Comparison of ENCODE assay signal across 1 cellular context in the genomic region with DNA sequence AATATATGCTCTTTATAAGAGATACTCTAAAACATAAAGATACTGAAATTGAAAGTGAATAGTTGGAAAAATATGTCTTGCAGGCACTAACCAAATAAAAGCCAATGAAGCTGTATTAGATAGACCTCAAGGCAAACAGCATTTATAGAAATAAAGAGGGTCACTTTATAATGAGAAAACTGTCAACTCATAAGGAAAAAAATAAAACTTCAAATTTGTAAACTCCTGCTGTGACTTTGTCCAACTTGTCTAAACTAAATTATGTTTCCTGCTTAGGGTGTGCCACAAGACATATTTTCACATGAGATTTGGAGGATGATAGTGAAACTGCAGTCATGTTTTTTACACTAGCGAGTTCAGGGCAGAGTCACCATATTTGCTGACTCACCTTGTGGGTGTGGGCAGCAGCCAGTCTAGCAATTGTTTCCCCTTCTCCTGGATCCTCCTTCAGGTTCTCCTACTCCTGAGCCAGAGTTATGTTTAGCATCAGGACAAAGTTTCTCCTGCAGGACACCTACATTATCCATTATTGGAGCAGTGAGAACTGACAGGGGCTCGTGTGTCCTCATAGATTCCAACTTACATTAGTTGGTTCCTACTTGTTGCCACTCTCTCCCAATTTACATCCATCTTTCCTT.
TF ChIP-seq lines count a peak whose summit lies in the region.

No MANE protein-coding gene starts in this region.

TF ChIP-seq in K562, 482 proteins besides CTCF, POLR2A, EP300 and RAD21 (continued from another document and continues in another):
- TF ChIP-seq, protein P1, sequence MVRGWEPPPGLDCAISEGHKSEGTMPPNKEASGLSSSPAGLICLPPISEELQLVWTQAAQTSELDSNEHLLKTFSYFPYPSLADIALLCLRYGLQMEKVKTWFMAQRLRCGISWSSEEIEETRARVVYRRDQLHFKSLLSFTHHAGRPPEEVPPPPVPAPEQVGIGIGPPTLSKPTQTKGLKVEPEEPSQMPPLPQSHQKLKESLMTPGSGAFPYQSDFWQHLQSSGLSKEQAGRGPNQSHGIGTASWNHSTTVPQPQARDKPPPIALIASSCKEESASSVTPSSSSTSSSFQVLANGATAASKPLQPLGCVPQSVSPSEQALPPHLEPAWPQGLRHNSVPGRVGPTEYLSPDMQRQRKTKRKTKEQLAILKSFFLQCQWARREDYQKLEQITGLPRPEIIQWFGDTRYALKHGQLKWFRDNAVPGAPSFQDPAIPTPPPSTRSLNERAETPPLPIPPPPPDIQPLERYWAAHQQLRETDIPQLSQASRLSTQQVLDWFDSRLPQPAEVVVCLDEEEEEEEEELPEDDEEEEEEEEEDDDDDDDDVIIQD (CRISPR knock-in tag; IDR thresholded peaks at IDR 0.05): peak; percentile 28; the same call in 1 of the 2 replicates
- TF ChIP-seq MEF2A (IDR thresholded peaks at IDR 0.05; ENCODE audit: control insufficient read depth, low read depth, low read length) (no peak), SRSF3 (IDR thresholded peaks at IDR 0.05; ENCODE audit: insufficient read depth, low read length) (no peak), CXXC5 (CRISPR knock-in tag; IDR thresholded peaks at IDR 0.05) (peak; percentile 50; the same call in 1 of the 2 replicates), ERF (CRISPR knock-in tag; IDR thresholded peaks at IDR 0.05) (peak; percentile 51; the same call in 1 of the 2 replicates), ZNF217 (CRISPR knock-in tag; IDR thresholded peaks at IDR 0.05) (no peak), SNIP1 (IDR thresholded peaks at IDR 0.05; ENCODE audit: low read depth) (no peak), HDAC2 (IDR thresholded peaks at IDR 0.05) (peak; percentile 72; the same call in 1 of the 2 replicates), ZNF12 (CRISPR knock-in tag; IDR thresholded peaks at IDR 0.05) (no peak), ZFPM2 (CRISPR knock-in tag; IDR thresholded peaks at IDR 0.05) (no peak), ZNF586 (CRISPR knock-in tag; conservative IDR thresholded peaks at IDR 0.05) (no peak), EHMT2 (IDR thresholded peaks at IDR 0.05) (0 out of 2 replicates have a peak, but pooled peaks have one; percentile 46), EP400 (IDR thresholded peaks at IDR 0.05) (peak; percentile 70), SMARCB1 (IDR thresholded peaks at IDR 0.05; ENCODE audit: insufficient read length, low read depth) (peak; percentile 92), ZNF174 (CRISPR knock-in tag; IDR thresholded peaks at IDR 0.05) (no peak), BRCA1 (IDR thresholded peaks at IDR 0.05) (no peak), BRCA1 (CRISPR knock-in tag; IDR thresholded peaks at IDR 0.05) (no peak), RBM15 (IDR thresholded peaks at IDR 0.05; ENCODE audit: insufficient read depth, low read length) (no peak), GATA2 (CRISPR knock-in tag; IDR thresholded peaks at IDR 0.05) (peak; percentile 87), ARID2 (IDR thresholded peaks at IDR 0.05) (peak; percentile 22; the same call in 1 of the 2 replicates), ZNF830 (CRISPR knock-in tag; IDR thresholded peaks at IDR 0.05) (no peak), TEAD4 (IDR thresholded peaks at IDR 0.05; ENCODE audit: low read length) (peak; percentile 73; the same call in 1 of the 2 replicates), TEAD4 (CRISPR knock-in tag; IDR thresholded peaks at IDR 0.05; ENCODE audit: borderline replicate concordance) (no peak), PURB (CRISPR knock-in tag; IDR thresholded peaks at IDR 0.05; ENCODE audit: low read depth) (no peak), PTTG1 (tag; IDR thresholded peaks at IDR 0.05; ENCODE audit: low read depth) (no peak), ZNF197 (CRISPR knock-in tag; IDR thresholded peaks at IDR 0.05; ENCODE audit: low read depth) (0 out of 2 replicates have a peak, but pooled peaks have one; percentile 51), RCOR1 (IDR thresholded peaks at IDR 0.05; ENCODE audit: borderline replicate concordance in 1 of 2, low read depth in 2 of 2, low read length in 2 of 2) (peak in 1 of 2 experiments; percentile 62; a peak in 2 of 4 replicates), ARID1B (IDR thresholded peaks at IDR 0.05) (peak; percentile 87), ZBTB7A (IDR thresholded peaks at IDR 0.05; ENCODE audit: borderline replicate concordance, control insufficient read depth, low read depth, low read length) (no peak), ZNF699 (CRISPR knock-in tag; IDR thresholded peaks at IDR 0.05; ENCODE audit: insufficient replicate concordance) (no peak), MTA3 (IDR thresholded peaks at IDR 0.05; ENCODE audit: borderline replicate concordance) (peak; percentile 90), CBFB (CRISPR knock-in tag; IDR thresholded peaks at IDR 0.05) (no peak), ZNF583 (CRISPR knock-in tag; IDR thresholded peaks at IDR 0.05) (no peak)
- TF ChIP-seq, protein P2, sequence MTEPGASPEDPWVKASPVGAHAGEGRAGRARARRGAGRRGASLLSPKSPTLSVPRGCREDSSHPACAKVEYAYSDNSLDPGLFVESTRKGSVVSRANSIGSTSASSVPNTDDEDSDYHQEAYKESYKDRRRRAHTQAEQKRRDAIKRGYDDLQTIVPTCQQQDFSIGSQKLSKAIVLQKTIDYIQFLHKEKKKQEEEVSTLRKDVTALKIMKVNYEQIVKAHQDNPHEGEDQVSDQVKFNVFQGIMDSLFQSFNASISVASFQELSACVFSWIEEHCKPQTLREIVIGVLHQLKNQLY (CRISPR knock-in tag; conservative IDR thresholded peaks at IDR 0.05): no peak
- TF ChIP-seq, protein P3, sequence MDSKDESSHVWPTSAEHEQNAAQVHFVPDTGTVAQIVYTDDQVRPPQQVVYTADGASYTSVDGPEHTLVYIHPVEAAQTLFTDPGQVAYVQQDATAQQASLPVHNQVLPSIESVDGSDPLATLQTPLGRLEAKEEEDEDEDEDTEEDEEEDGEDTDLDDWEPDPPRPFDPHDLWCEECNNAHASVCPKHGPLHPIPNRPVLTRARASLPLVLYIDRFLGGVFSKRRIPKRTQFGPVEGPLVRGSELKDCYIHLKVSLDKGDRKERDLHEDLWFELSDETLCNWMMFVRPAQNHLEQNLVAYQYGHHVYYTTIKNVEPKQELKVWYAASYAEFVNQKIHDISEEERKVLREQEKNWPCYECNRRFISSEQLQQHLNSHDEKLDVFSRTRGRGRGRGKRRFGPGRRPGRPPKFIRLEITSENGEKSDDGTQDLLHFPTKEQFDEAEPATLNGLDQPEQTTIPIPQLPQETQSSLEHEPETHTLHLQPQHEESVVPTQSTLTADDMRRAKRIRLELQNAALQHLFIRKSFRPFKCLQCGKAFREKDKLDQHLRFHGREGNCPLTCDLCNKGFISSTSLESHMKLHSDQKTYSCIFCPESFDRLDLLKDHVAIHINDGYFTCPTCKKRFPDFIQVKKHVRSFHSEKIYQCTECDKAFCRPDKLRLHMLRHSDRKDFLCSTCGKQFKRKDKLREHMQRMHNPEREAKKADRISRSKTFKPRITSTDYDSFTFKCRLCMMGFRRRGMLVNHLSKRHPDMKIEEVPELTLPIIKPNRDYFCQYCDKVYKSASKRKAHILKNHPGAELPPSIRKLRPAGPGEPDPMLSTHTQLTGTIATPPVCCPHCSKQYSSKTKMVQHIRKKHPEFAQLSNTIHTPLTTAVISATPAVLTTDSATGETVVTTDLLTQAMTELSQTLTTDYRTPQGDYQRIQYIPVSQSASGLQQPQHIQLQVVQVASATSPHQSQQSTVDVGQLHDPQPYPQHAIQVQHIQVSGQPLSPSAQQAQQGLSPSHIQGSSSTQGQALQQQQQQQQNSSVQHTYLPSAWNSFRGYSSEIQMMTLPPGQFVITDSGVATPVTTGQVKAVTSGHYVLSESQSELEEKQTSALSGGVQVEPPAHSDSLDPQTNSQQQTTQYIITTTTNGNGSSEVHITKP (IDR thresholded peaks at IDR 0.05; ENCODE audit: partially characterized antibody): no peak
- TF ChIP-seq, protein P4, sequence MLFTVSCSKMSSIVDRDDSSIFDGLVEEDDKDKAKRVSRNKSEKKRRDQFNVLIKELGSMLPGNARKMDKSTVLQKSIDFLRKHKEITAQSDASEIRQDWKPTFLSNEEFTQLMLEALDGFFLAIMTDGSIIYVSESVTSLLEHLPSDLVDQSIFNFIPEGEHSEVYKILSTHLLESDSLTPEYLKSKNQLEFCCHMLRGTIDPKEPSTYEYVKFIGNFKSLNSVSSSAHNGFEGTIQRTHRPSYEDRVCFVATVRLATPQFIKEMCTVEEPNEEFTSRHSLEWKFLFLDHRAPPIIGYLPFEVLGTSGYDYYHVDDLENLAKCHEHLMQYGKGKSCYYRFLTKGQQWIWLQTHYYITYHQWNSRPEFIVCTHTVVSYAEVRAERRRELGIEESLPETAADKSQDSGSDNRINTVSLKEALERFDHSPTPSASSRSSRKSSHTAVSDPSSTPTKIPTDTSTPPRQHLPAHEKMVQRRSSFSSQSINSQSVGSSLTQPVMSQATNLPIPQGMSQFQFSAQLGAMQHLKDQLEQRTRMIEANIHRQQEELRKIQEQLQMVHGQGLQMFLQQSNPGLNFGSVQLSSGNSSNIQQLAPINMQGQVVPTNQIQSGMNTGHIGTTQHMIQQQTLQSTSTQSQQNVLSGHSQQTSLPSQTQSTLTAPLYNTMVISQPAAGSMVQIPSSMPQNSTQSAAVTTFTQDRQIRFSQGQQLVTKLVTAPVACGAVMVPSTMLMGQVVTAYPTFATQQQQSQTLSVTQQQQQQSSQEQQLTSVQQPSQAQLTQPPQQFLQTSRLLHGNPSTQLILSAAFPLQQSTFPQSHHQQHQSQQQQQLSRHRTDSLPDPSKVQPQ (CRISPR knock-in tag; IDR thresholded peaks at IDR 0.05; ENCODE audit: borderline replicate concordance): no peak
- TF ChIP-seq, protein P5, sequence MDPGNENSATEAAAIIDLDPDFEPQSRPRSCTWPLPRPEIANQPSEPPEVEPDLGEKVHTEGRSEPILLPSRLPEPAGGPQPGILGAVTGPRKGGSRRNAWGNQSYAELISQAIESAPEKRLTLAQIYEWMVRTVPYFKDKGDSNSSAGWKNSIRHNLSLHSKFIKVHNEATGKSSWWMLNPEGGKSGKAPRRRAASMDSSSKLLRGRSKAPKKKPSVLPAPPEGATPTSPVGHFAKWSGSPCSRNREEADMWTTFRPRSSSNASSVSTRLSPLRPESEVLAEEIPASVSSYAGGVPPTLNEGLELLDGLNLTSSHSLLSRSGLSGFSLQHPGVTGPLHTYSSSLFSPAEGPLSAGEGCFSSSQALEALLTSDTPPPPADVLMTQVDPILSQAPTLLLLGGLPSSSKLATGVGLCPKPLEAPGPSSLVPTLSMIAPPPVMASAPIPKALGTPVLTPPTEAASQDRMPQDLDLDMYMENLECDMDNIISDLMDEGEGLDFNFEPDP (CRISPR knock-in tag; IDR thresholded peaks at IDR 0.05): no peak
- TF ChIP-seq, protein P6, sequence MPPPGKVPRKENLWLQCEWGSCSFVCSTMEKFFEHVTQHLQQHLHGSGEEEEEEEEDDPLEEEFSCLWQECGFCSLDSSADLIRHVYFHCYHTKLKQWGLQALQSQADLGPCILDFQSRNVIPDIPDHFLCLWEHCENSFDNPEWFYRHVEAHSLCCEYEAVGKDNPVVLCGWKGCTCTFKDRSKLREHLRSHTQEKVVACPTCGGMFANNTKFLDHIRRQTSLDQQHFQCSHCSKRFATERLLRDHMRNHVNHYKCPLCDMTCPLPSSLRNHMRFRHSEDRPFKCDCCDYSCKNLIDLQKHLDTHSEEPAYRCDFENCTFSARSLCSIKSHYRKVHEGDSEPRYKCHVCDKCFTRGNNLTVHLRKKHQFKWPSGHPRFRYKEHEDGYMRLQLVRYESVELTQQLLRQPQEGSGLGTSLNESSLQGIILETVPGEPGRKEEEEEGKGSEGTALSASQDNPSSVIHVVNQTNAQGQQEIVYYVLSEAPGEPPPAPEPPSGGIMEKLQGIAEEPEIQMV (tag; conservative IDR thresholded peaks at IDR 0.05; ENCODE audit: low read depth): no peak
- TF ChIP-seq, protein P7, sequence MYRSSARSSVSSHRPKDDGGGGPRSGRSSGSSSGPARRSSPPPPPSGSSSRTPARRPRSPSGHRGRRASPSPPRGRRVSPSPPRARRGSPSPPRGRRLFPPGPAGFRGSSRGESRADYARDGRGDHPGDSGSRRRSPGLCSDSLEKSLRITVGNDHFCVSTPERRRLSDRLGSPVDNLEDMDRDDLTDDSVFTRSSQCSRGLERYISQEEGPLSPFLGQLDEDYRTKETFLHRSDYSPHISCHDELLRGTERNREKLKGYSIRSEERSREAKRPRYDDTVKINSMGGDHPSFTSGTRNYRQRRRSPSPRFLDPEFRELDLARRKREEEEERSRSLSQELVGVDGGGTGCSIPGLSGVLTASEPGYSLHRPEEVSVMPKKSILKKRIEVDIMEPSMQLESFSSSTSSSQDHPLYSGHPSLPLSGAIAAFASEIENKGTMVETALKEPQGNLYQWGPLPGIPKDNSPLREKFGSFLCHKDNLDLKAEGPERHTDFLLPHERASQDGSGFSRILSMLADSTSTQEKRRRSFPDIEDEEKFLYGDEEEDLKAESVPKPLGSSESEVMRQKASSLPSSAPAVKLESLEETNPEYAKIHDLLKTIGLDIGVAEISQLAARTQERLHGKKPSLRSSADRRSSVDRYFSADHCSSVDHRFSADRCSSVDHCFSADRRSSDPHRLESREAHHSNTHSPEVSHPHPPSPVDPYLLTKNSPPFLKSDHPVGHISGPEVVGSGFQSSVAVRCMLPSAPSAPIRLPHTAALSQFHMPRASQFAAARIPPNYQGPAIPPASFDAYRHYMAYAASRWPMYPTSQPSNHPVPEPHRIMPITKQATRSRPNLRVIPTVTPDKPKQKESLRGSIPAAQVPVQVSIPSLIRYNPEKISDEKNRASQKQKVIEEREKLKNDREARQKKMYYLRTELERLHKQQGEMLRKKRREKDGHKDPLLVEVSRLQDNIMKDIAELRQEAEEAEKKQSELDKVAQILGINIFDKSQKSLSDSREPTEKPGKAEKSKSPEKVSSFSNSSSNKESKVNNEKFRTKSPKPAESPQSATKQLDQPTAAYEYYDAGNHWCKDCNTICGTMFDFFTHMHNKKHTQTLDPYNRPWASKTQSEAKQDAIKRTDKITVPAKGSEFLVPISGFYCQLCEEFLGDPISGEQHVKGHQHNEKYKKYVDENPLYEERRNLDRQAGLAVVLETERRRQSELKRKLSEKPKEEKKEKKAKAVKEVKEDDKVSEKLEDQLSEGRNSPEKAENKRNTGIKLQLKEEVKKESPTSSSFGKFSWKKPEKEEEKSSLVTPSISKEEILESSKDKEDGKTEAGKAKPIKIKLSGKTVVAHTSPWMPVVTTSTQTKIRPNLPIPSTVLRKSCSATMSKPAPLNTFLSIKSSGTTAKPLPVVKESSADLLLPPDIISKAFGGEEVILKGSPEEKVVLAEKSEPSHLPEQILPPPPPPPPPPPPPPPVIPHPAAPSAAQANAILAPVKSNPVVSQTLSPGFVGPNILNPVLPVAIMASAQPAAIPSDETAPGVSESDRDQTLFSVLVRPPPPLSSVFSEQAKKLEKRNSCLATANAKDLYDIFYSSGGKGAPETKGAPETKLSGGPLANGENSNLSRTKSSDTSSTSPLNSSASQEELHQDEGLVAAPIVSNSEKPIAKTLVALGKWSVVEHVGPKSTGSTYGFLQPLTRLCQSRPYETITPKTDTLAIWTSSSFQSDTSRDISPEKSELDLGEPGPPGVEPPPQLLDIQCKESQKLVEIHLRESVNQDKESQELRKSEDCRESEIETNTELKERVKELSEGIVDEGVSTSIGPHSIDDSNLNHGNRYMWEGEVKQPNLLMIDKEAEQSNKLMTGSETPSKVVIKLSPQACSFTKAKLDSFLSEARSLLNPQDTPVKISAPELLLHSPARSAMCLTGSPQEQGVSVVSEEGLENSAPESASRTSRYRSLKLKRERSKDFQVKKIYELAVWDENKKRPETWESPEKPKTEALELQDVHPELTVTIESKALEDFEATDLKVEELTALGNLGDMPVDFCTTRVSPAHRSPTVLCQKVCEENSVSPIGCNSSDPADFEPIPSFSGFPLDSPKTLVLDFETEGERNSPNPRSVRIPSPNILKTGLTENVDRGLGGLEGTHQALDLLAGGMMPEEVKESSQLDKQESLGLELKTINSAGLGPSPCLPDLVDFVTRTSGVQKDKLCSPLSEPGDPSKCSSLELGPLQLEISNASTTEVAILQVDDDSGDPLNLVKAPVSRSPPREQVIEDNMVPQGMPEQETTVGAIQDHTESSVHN (IDR thresholded peaks at IDR 0.05; ENCODE audit: borderline replicate concordance in 1 of 2, low read depth in 1 of 2): 0 out of 4 replicates have a peak, but pooled peaks of 1 of the 2 experiments have one; percentile 37
